ENCODE assay signal across 9 cellular contexts in genomic region chr19:46579286-46579944, GRCh38. TPM values are rescaled to one million over a fixed set of nuclear protein-coding genes. Genes with fewer than 3 reads are reported as not detected.
A peak's percentile ranks its signal among the peaks of the same experiment; 100 is the strongest.
DNase-seq lines count a peak whose midpoint lies in the region; ATAC-seq, FAIRE-seq and TF ChIP-seq lines count a peak whose summit lies in the region.
"Had no signal": no experiment of that assay in that cellular context is flagged by ENCODE, and none has a peak within 500 bp of the region (broad histone marks: within the 10 kb centered on the region; RNA-seq: fewer than 3 reads in every experiment).

No MANE protein-coding gene starts in this region.

- H3K9ac ChIP-seq in MM.1S (ENCODE audit: low read length) (no peak overlapping the region), K562 (ENCODE audit: insufficient read depth in 1 of 2, low read depth in 2 of 2, low read length in 2 of 2) (no peak overlapping the region), neuronal stem cell (ENCODE audit: low read depth, low read length, poor library complexity) (no peak overlapping the region)

- no peak for ATAC-seq in K562
- no peak for ATAC-seq in T-helper 17 cell

- H3F3A ChIP-seq in MM.1S (ENCODE audit: insufficient read depth, low read length), result no peaks in the 10 kb centered on the region

- H2AFZ ChIP-seq in MM.1S (ENCODE audit: low read length) (no peak overlapping the region), K562 (ENCODE audit: low read depth, low read length) (no peak overlapping the region), neuronal stem cell (ENCODE audit: low read length) (no peak overlapping the region)

- TF ChIP-seq EP300 in K562 (IDR thresholded peaks at IDR 0.05; ENCODE audit: low read length), result no peak

- H3K18ac ChIP-seq in neuronal stem cell (ENCODE audit: low read length), result no peak overlapping the region

- H2AK5ac ChIP-seq in neuronal stem cell (ENCODE audit: low read depth, low read length), result no peak overlapping the region

- no TSS peak for BruUV-seq in K562 (replicated peaks; lab: Mats Ljungman, UMichigan)

- TF ChIP-seq RAD21 in K562 (CRISPR knock-in tag; conservative IDR thresholded peaks at IDR 0.05 in 1 of 2, IDR thresholded peaks at IDR 0.05 in 1 of 2), result no peak

- no peaks in the 10 kb centered on the region for H3K9me2 ChIP-seq in MM.1S (replicated peaks; ENCODE audit: insufficient read depth, low read length)

- no peak overlapping the region for H3K14ac ChIP-seq in neuronal stem cell (ENCODE audit: low read length)

- H3K27me3 ChIP-seq in MM.1S (replicated peaks; ENCODE audit: insufficient read depth, low read length) (peaks cover 6% of the 10 kb centered on the region; the same call in 1 of the 2 replicates), K562 (ENCODE audit: control insufficient read depth in 2 of 2, insufficient read depth in 2 of 2, low read length in 2 of 2) (no peaks in the 10 kb centered on the region), neuronal stem cell (ENCODE audit: control insufficient read depth in 3 of 3, insufficient read depth in 3 of 3, low read depth in 1 of 3, low read length in 3 of 3) (no peaks in the 10 kb centered on the region), vagina (no peaks in the 10 kb centered on the region), brain microvascular endothelial cell (replicated peaks) (no peaks in the 10 kb centered on the region)

- H3K9me3 ChIP-seq in MM.1S (replicated peaks; ENCODE audit: insufficient read depth, low read length) (no peaks in the 10 kb centered on the region), K562 (replicated peaks; ENCODE audit: control insufficient read depth, insufficient read depth, low read depth, low read length) (no peaks in the 10 kb centered on the region), neuronal stem cell (replicated peaks in 1 of 2; ENCODE audit: control insufficient read depth in 2 of 2, insufficient read depth in 1 of 2, low read depth in 1 of 2, low read length in 2 of 2) (no peaks in the 10 kb centered on the region), vagina (no peaks in the 10 kb centered on the region), T-helper 17 cell (ENCODE audit: control insufficient read depth, low read length, poor library complexity, severe bottlenecking) (no peaks in the 10 kb centered on the region)

- H3K36me3 ChIP-seq in MM.1S (replicated peaks; ENCODE audit: insufficient read depth, low read length) (no peaks in the 10 kb centered on the region), K562 (ENCODE audit: control insufficient read depth, insufficient read depth, low read length) (no peaks in the 10 kb centered on the region), neuronal stem cell (replicated peaks in 1 of 2; ENCODE audit: control insufficient read depth in 2 of 2, insufficient read depth in 2 of 2, low read length in 2 of 2) (no peaks in the 10 kb centered on the region), vagina (no peaks in the 10 kb centered on the region), brain microvascular endothelial cell (replicated peaks) (no peaks in the 10 kb centered on the region)

- no peak for TF ChIP-seq POLR2A in K562 (conservative IDR thresholded peaks at IDR 0.05)
- no peak for TF ChIP-seq POLR2A in vagina (IDR thresholded peaks at IDR 0.05)

- H4K20me1 ChIP-seq in MM.1S (ENCODE audit: insufficient read depth, low read length) (no peaks in the 10 kb centered on the region), K562 (replicated peaks; ENCODE audit: control insufficient read depth, insufficient read depth, low read length) (no peaks in the 10 kb centered on the region)

- H3K79me2 ChIP-seq in MM.1S (ENCODE audit: low read length), result no peaks in the 10 kb centered on the region
- no peaks in the 10 kb centered on the region for H3K79me2 ChIP-seq in K562 (ENCODE audit: control insufficient read depth, insufficient read depth, low read length)

- H3K4me3 Mint-ChIP-seq in T-helper 17 cell, result no peak overlapping the region

- TF ChIP-seq CTCF in MM.1S (IDR thresholded peaks at IDR 0.05; ENCODE audit: low read length), result peak; percentile 47
- TF ChIP-seq CTCF in K562 (IDR thresholded peaks at IDR 0.05 in 2 of 3, conservative IDR thresholded peaks at IDR 0.05 in 1 of 3; ENCODE audit: insufficient read depth in 2 of 3, low read depth in 1 of 3, low read length in 3 of 3), result no peak
- no peak for TF ChIP-seq CTCF in vagina (IDR thresholded peaks at IDR 0.05)
- no peak for TF ChIP-seq CTCF in brain microvascular endothelial cell (IDR thresholded peaks at IDR 0.05; ENCODE audit: low read depth, low read length, missing control alignments)

- H2BK15ac ChIP-seq in neuronal stem cell (ENCODE audit: low read length), result no peak overlapping the region

- H2BK12ac ChIP-seq in neuronal stem cell (ENCODE audit: low read length), result no peak overlapping the region

- no peak overlapping the region for H3K4me2 ChIP-seq in MM.1S (ENCODE audit: low read depth, low read length)
- no peak overlapping the region for H3K4me2 ChIP-seq in K562 (ENCODE audit: insufficient read depth, low read length)
- no peak overlapping the region for H3K4me2 ChIP-seq in neuronal stem cell (ENCODE audit: insufficient read depth, low read length, poor library complexity, severe bottlenecking)

- 36% methylated on average over 10 of the region's 10 CpGs for WGBS in K562 (ENCODE audit: insufficient coverage, low coverage, missing lambda C conversion rate)
- WGBS in neuronal stem cell (ENCODE audit: extremely low coverage in 2 of 2, insufficient read length in 2 of 2, insufficient replicate concordance in 1 of 2), 2 donors, result no CpG with 5 or more reads among the region's 10 CpGs

- H4K91ac ChIP-seq in neuronal stem cell (ENCODE audit: low read depth, low read length, poor library complexity), result no peak overlapping the region

- in situ Hi-C loops in K562 (cut with MboI) (no loop called here), brain microvascular endothelial cell (cut with HindIII; ENCODE audit: low pct_ligation_motif_present, low sequenced_read_pairs) (no loop called here)

- no peak for FAIRE-seq in K562 (lab: Jason Lieb, UNC)

- intact Hi-C loops in K562 (cut with micrococcal nuclease) (no loop called here), vagina (cut with DNase I) (no loop called here)

- CTCF ChIA-PET in K562 (lab: Yijun Ruan, JAX; ENCODE audit: low intra/inter-chr PET ratio), result interaction anchor here (0.6 kb wide), 1 partner anchor 694 kb away, joined by 3 read pairs; no protein-coding TSS in a partner anchor

- H3K79me1 ChIP-seq in neuronal stem cell (ENCODE audit: low read depth, low read length), result no peaks in the 10 kb centered on the region

- H4K8ac ChIP-seq in neuronal stem cell (ENCODE audit: low read depth, low read length), result no peak overlapping the region

- POLR2A ChIA-PET in K562 (lab: Yijun Ruan, JAX), result no interaction called here

- no peak overlapping the region for H3K23ac ChIP-seq in neuronal stem cell (ENCODE audit: low read depth, low read length, poor library complexity)

- H3K4me3 ChIP-seq in MM.1S (ENCODE audit: low read length), result no peak overlapping the region
- no peak overlapping the region for H3K4me3 ChIP-seq in K562
- H3K4me3 ChIP-seq in neuronal stem cell (ENCODE audit: low read length in 2 of 2), result no peak overlapping the region
- no peak overlapping the region for H3K4me3 ChIP-seq in vagina
- no peak overlapping the region for H3K4me3 ChIP-seq in brain microvascular endothelial cell (ENCODE audit: low read depth, low read length)

- no peak overlapping the region for H3K27ac ChIP-seq in MM.1S (ENCODE audit: low read length)
- no peak overlapping the region for H3K27ac ChIP-seq in K562 (ENCODE audit: extremely low read depth, low read depth, low read length)
- H3K27ac ChIP-seq in neuronal stem cell (replicated peaks; ENCODE audit: low read length), result no peak overlapping the region
- H3K27ac ChIP-seq in vagina, result no peak overlapping the region
- no peak overlapping the region for H3K27ac ChIP-seq in brain microvascular endothelial cell

- H3K4me1 ChIP-seq in MM.1S (ENCODE audit: low read length), result no peaks in the 10 kb centered on the region
- H3K4me1 ChIP-seq in K562 (replicated peaks in 1 of 2; ENCODE audit: control insufficient read depth in 2 of 2, insufficient read depth in 2 of 2, low read length in 2 of 2), result peaks cover 1 to 8% of the 10 kb centered on the region in 2 experiments; a peak in 3 of 5 replicates
- H3K4me1 ChIP-seq in neuronal stem cell (ENCODE audit: control insufficient read depth in 2 of 2, insufficient read depth in 1 of 2, low read depth in 1 of 2, low read length in 2 of 2), result no peaks in the 10 kb centered on the region
- H3K4me1 ChIP-seq in vagina, result no peaks in the 10 kb centered on the region

- no peak overlapping the region for H2BK120ac ChIP-seq in neuronal stem cell (ENCODE audit: low read depth, low read length)

- H3K27me3 Mint-ChIP-seq in T-helper 17 cell, result no peaks in the 10 kb centered on the region

- no peak overlapping the region for H2BK5ac ChIP-seq in neuronal stem cell (ENCODE audit: low read length)

- no peak overlapping the region for H3K27ac Mint-ChIP-seq in T-helper 17 cell

- H3K4ac ChIP-seq in neuronal stem cell (ENCODE audit: low read length), result no peak overlapping the region

- no peaks in the 10 kb centered on the region for H3K36me3 Mint-ChIP-seq in T-helper 17 cell (ENCODE audit: low read depth)

- DNase-seq in COLO668 (lab: John Stamatoyannopoulos, UW; ENCODE audit: unreplicated experiment) (peak; percentile 11), MM.1S (no peak), K562 (ENCODE audit: extremely low read depth in 1 of 4, low spot score in 3 of 4) (peak in 1 of 4 experiments; percentile 17), neuronal stem cell (ENCODE audit: low spot score) (peak; percentile 14), cerebellar nuclear complex (lab: John Stamatoyannopoulos, UW) (no peak), vagina (ENCODE audit: extremely low spot score in 2 of 2) (no peak), brain microvascular endothelial cell (no peak), T-helper 17 cell (no peak)

- peaks cover 11% of the 10 kb centered on the region for H3K4me1 Mint-ChIP-seq in T-helper 17 cell

- no peaks in the 10 kb centered on the region for H3K9me1 ChIP-seq in K562 (ENCODE audit: control insufficient read depth, insufficient read depth, low read length)

RNA-seq across cellular contexts. Expression of gene CALM3, which starts 21.7 kb away (rescaled TPM):
- total RNA-seq in K562 (2011; cell fraction: chromatin; rRNA removed; ENCODE audit: low replicate concordance), result 68.2 and 118 TPM in 2 replicates
- 47.8 and 53.5 TPM in 2 replicates for total RNA-seq in K562 (2011; cell fraction: nucleolus; rRNA removed)
- 91.9 and 153 TPM in 2 replicates for total RNA-seq in K562 (2011; cell fraction: nucleoplasm; rRNA removed)
- total RNA-seq in K562 (2014; rRNA removed), result 149 and 180 TPM in 2 replicates
- total RNA-seq in K562 (2014; rRNA removed; fragmentation: Illumina TruSeq; extraction: Trizol), result 126 and 150 TPM in 2 replicates
- total RNA-seq in K562 (2015; rRNA removed; fragmentation: Illumina TruSeq; extraction: Trizol), result 154 and 156 TPM in 2 replicates
- 277 TPM in 2 replicates for total RNA-seq in K562 (2021)
- polyA plus RNA-seq in K562 (2011; rRNA removed), result 255 and 327 TPM in 2 replicates
- polyA plus RNA-seq in K562 (2011; cell fraction: cytosol; rRNA removed), result 230 and 235 TPM in 2 replicates
- polyA plus RNA-seq in K562 (2011; cell fraction: nucleus; rRNA removed), result 152 and 155 TPM in 2 replicates
- polyA plus RNA-seq in K562 (2012), result 203 and 388 TPM in 2 replicates
- 307 and 350 TPM in 2 replicates for polyA plus RNA-seq in K562 (2014; fragmentation: Illumina TruSeq; extraction: Trizol)
- 10 to 100 TPM; 34.6 to 40.2 TPM for polyA plus RNA-seq in K562 (2014; fragmentation: Nextera tagmentation; extraction: Ambion mirVana)
- polyA plus RNA-seq in K562 (2014; rRNA removed), result 266 and 273 TPM in 2 replicates
- polyA minus RNA-seq in K562 (2011; rRNA and poly(A)+ RNA removed), result 333 and 438 TPM in 2 replicates
- polyA minus RNA-seq in K562 (2011; cell fraction: cytosol; rRNA and poly(A)+ RNA removed), result 82.3 and 91.6 TPM in 2 replicates
- polyA minus RNA-seq in K562 (2011; cell fraction: nucleus; rRNA and poly(A)+ RNA removed), result 20.3 and 36.9 TPM in 2 replicates
- polyA plus RNA-seq in neuronal stem cell (2013, experiment 1 of 2), result 426 TPM
- polyA plus RNA-seq in neuronal stem cell (2013, experiment 2 of 2), result 419 TPM
- total RNA-seq in vagina, result 105 TPM
- 100 to 1,000 TPM; 160 to 236 TPM for total RNA-seq in T-helper 17 cell

RNA-seq across cellular contexts. Expression of gene PTGIR, which starts 45.5 kb away (rescaled TPM):
- 3.0 and 9.9 TPM in 2 replicates for total RNA-seq in K562 (2011; cell fraction: chromatin; rRNA removed; ENCODE audit: low replicate concordance)
- total RNA-seq in K562 (2011; cell fraction: nucleolus; rRNA removed), result 4.3 and 7.3 TPM in 2 replicates
- total RNA-seq in K562 (2011; cell fraction: nucleoplasm; rRNA removed), result 3.1 and 3.6 TPM in 2 replicates
- total RNA-seq in K562 (2014; rRNA removed) (0.61 and 1.5 TPM in 2 replicates), K562 (2014; rRNA removed; fragmentation: Illumina TruSeq; extraction: Trizol) (0.18 and 0.45 TPM in 2 replicates), K562 (2015; rRNA removed; fragmentation: Illumina TruSeq; extraction: Trizol) (0.30 and 0.36 TPM in 2 replicates), K562 (2021) (1.4 and 1.9 TPM in 2 replicates), vagina (10.8 TPM), T-helper 17 cell (10 to 100 TPM in 1 of 2 donors, under 1 TPM in 1; 0.70 to 12.5 TPM)
- polyA plus RNA-seq in K562 (2011; rRNA removed) (1.7 and 2.0 TPM in 2 replicates), K562 (2014; fragmentation: Illumina TruSeq; extraction: Trizol) (0.58 and 0.65 TPM in 2 replicates), K562 (2014; fragmentation: Nextera tagmentation; extraction: Ambion mirVana) (under 1 TPM in 1 of 2 experiments, not detected in 1; 0.11 TPM), K562 (2014; rRNA removed) (1.7 and 3.4 TPM in 2 replicates)
- polyA plus RNA-seq in K562 (2011; cell fraction: cytosol; rRNA removed), result 1.6 and 7.6 TPM in 2 replicates
- 3.7 and 12.1 TPM in 2 replicates for polyA plus RNA-seq in K562 (2011; cell fraction: nucleus; rRNA removed)
- 0.46 and 0.89 TPM in 2 replicates for polyA plus RNA-seq in K562 (2012)
- 0.24 and 0.35 TPM in 2 replicates for polyA minus RNA-seq in K562 (2011; rRNA and poly(A)+ RNA removed)
- 0.38 TPM in 1 of 2 replicates, not detected in the other for polyA minus RNA-seq in K562 (2011; cell fraction: cytosol; rRNA and poly(A)+ RNA removed)
- 1.1 and 1.2 TPM in 2 replicates for polyA minus RNA-seq in K562 (2011; cell fraction: nucleus; rRNA and poly(A)+ RNA removed)
- polyA plus RNA-seq in neuronal stem cell (2013, experiment 1 of 2), result 0.04 TPM
- 0.07 TPM for polyA plus RNA-seq in neuronal stem cell (2013, experiment 2 of 2)

RNA-seq across cellular contexts. Expression of gene GNG8, which starts 56.6 kb away (rescaled TPM):
- total RNA-seq in K562 (2011; cell fraction: chromatin; rRNA removed; ENCODE audit: low replicate concordance), result not detected in 2 replicates
- total RNA-seq in K562 (2011; cell fraction: nucleolus; rRNA removed), result not detected in 2 replicates
- total RNA-seq in K562 (2011; cell fraction: nucleoplasm; rRNA removed), result not detected in 2 replicates
- total RNA-seq in K562 (2014; rRNA removed), result not detected in 2 replicates
- total RNA-seq in K562 (2014; rRNA removed; fragmentation: Illumina TruSeq; extraction: Trizol), result not detected in 2 replicates
- total RNA-seq in K562 (2015; rRNA removed; fragmentation: Illumina TruSeq; extraction: Trizol), result not detected in 2 replicates
- not detected in 2 replicates for total RNA-seq in K562 (2021)
- not detected in 2 replicates for polyA plus RNA-seq in K562 (2011; rRNA removed)
- polyA plus RNA-seq in K562 (2011; cell fraction: cytosol; rRNA removed), result not detected in 2 replicates
- polyA plus RNA-seq in K562 (2011; cell fraction: nucleus; rRNA removed), result not detected in 2 replicates
- not detected in 2 replicates for polyA plus RNA-seq in K562 (2012)
- not detected in 2 replicates for polyA plus RNA-seq in K562 (2014; fragmentation: Illumina TruSeq; extraction: Trizol)
- polyA plus RNA-seq in K562 (2014; fragmentation: Nextera tagmentation; extraction: Ambion mirVana), result 1 to 10 TPM in 1 of 2 experiments, not detected in 1; 1.3 TPM
- polyA plus RNA-seq in K562 (2014; rRNA removed), result not detected in 2 replicates
- not detected in 2 replicates for polyA minus RNA-seq in K562 (2011; rRNA and poly(A)+ RNA removed)
- not detected in 2 replicates for polyA minus RNA-seq in K562 (2011; cell fraction: cytosol; rRNA and poly(A)+ RNA removed)
- polyA minus RNA-seq in K562 (2011; cell fraction: nucleus; rRNA and poly(A)+ RNA removed), result not detected in 2 replicates
- 6.3 TPM for polyA plus RNA-seq in neuronal stem cell (2013, experiment 1 of 2)
- 10.6 TPM for polyA plus RNA-seq in neuronal stem cell (2013, experiment 2 of 2)
- total RNA-seq in vagina, result not detected
- not detected for total RNA-seq in T-helper 17 cell
- total RNA-seq: lung microvascular endothelial cell had no signal

Comparison
In these comparisons a context has a peak if more than half of its experiments do, and no peak if none do; other contexts are left out.
1. DNase-seq: peak in COLO668 (single experiment) and neuronal stem cell (single experiment); none in MM.1S (single experiment), cerebellar nuclear complex (0 of 2), vagina (0 of 2), brain microvascular endothelial cell (single experiment) and T-helper 17 cell (0 of 3).